ENCODE assay signal across 8 cellular contexts in the genomic region with DNA sequence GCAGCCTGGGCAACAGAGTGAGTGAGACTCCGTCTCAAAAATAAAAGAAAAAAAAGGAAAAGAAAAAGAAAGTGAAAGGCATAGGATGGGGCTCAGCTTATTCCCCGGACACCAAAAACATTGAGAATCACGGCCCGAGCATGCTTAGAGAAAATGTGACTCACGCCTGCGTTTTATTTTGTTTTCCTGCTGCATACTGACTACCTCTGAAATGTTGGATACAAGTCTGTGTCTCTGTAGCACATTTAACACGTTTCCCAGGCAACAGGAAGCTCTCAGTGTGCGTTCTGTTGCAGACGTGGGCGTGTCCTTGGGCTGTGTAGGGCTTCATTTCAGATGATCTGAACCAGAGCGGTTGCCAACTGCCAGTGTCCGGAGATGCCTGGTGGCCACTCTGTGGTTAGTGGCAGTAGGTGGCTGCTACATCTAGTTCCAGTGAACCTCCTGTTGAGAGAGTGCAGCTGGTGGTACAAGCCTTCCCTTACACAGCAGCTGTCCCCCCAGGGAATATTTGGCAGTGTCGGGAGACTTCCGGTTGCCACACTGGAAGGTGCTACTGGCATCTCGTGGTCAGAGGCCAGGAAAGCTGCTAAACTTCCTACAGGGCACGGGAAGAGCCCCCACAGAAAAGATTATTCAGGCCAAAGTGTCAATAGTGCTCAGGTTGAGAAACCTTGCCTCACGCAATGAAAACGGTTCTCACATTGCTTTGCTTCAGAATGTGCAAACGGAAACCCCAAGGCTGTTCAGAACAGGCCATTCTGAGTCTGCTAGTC. TPM values are rescaled to one million over a fixed set of nuclear protein-coding genes. Genes with fewer than 3 reads are reported as not detected.
DNase-seq lines count a peak whose midpoint lies in the region; ATAC-seq and TF ChIP-seq lines count a peak whose summit lies in the region.

No MANE protein-coding gene starts in this region.

- no peaks in the 10 kb centered on the region for H3K36me3 Mint-ChIP-seq in activated CD8-positive, alpha-beta memory T cell treated with anti-CD3 and anti-CD28 coated beads, Interleukin-2, amount 10 ng/mL, durations not matched to agents 7 days and 5 days
- peaks cover 11% of the 10 kb centered on the region for H3K36me3 Mint-ChIP-seq in effector memory CD8-positive, alpha-beta T cell (ENCODE audit: insufficient read depth)
- no peaks in the 10 kb centered on the region for H3K36me3 Mint-ChIP-seq in naive thymus-derived CD4-positive, alpha-beta T cell

- ATAC-seq in HG03066 (IDR thresholded peaks at IDR 0.05; ENCODE audit: low read depth, unreplicated experiment), result peak; percentile 82
- ATAC-seq in activated CD8-positive, alpha-beta memory T cell treated with anti-CD3 and anti-CD28 coated beads, Interleukin-2, amount 10 ng/mL, durations not matched to agents 7 days and 5 days, result peak; percentile 95
- peak; percentile 96 for ATAC-seq in effector memory CD8-positive, alpha-beta T cell (replicated peaks)
- peak; percentile 96 for ATAC-seq in naive thymus-derived CD4-positive, alpha-beta T cell
- peak; percentile 88 for ATAC-seq in stimulated activated naive CD8-positive, alpha-beta T cell treated with anti-CD3 and anti-CD28 coated beads, Interleukin-15, Interleukin-2, amounts not matched to agents 100 U/mL and 50 U/mL, for 24 hours

- no peaks in the 10 kb centered on the region for H3K9me3 Mint-ChIP-seq in activated CD8-positive, alpha-beta memory T cell treated with anti-CD3 and anti-CD28 coated beads, Interleukin-2, amount 10 ng/mL, durations not matched to agents 7 days and 5 days (ENCODE audit: low read depth)
- no peaks in the 10 kb centered on the region for H3K9me3 Mint-ChIP-seq in effector memory CD8-positive, alpha-beta T cell
- peaks cover 0 to 2% (median 0%) of the 10 kb centered on the region in 11 donors for H3K9me3 Mint-ChIP-seq in naive thymus-derived CD4-positive, alpha-beta T cell

- intact Hi-C loops in naive thymus-derived CD4-positive, alpha-beta T cell (cut with micrococcal nuclease), result loop anchor here in 1 of 2 donors (1.0 to 5.0 kb wide), 4 partner anchors 11 to 137 kb away; a partner anchor contains a TSS

- peak; percentile 72 for DNase-seq in GM10248 (ENCODE audit: extremely low spot score)
- DNase-seq in NCI-H748 (lab: John Stamatoyannopoulos, UW; ENCODE audit: unreplicated experiment), result peak; percentile 86
- peak; percentile 81 for DNase-seq in activated CD8-positive, alpha-beta memory T cell treated with anti-CD3 and anti-CD28 coated beads, Interleukin-2, amount 10 ng/mL, durations not matched to agents 7 days and 5 days
- peak; percentile 41 to 45 (median 43) for DNase-seq in effector memory CD8-positive, alpha-beta T cell
- peak in 8 of 9 donors; percentile 56 to 90 (median 80) for DNase-seq in naive thymus-derived CD4-positive, alpha-beta T cell
- peak; percentile 59 for DNase-seq in stimulated activated naive CD8-positive, alpha-beta T cell treated with anti-CD3 and anti-CD28 coated beads, Interleukin-15, Interleukin-2, amounts not matched to agents 100 U/mL and 50 U/mL, for 24 hours
- no peak for DNase-seq in NK-92 treated with Interleukin-12 subunit alpha and Interleukin-12 subunit beta, amount 100 ng/mL, for 24 hours (lab: John Stamatoyannopoulos, UW)

- H3K4me3 Mint-ChIP-seq in activated CD8-positive, alpha-beta memory T cell treated with anti-CD3 and anti-CD28 coated beads, Interleukin-2, amount 10 ng/mL, durations not matched to agents 7 days and 5 days, result peak overlapping the region; percentile 72
- H3K4me3 Mint-ChIP-seq in effector memory CD8-positive, alpha-beta T cell, result peak overlapping the region; percentile 78 to 80
- peak overlapping the region; percentile 76 to 89 (median 82) for H3K4me3 Mint-ChIP-seq in naive thymus-derived CD4-positive, alpha-beta T cell

- H3K4me1 Mint-ChIP-seq in activated CD8-positive, alpha-beta memory T cell treated with anti-CD3 and anti-CD28 coated beads, Interleukin-2, amount 10 ng/mL, durations not matched to agents 7 days and 5 days, result peaks cover 21% of the 10 kb centered on the region
- H3K4me1 Mint-ChIP-seq in effector memory CD8-positive, alpha-beta T cell (ENCODE audit: low read depth in 2 of 2), result peaks cover 11% of the 10 kb centered on the region in 2 donors
- H3K4me1 Mint-ChIP-seq in naive thymus-derived CD4-positive, alpha-beta T cell, result peaks cover 10 to 20% (median 15%) of the 10 kb centered on the region in 7 donors

- H3K4me1 ChIP-seq in naive thymus-derived CD4-positive, alpha-beta T cell (ENCODE audit: control insufficient read depth in 2 of 2, insufficient read depth in 2 of 2, low read length in 2 of 2), result peaks cover 6 to 7% of the 10 kb centered on the region in 2 donors

- no peaks in the 10 kb centered on the region for H3K9me3 ChIP-seq in naive thymus-derived CD4-positive, alpha-beta T cell (ENCODE audit: control insufficient read depth in 2 of 3, low read length in 3 of 3)

- H3K27ac Mint-ChIP-seq in activated CD8-positive, alpha-beta memory T cell treated with anti-CD3 and anti-CD28 coated beads, Interleukin-2, amount 10 ng/mL, durations not matched to agents 7 days and 5 days, result peak overlapping the region; percentile 40
- peak overlapping the region; percentile 69 to 94 for H3K27ac Mint-ChIP-seq in effector memory CD8-positive, alpha-beta T cell
- H3K27ac Mint-ChIP-seq in naive thymus-derived CD4-positive, alpha-beta T cell, result peak overlapping the region; percentile 87 to 98 (median 91)

- H3K4me3 ChIP-seq in naive thymus-derived CD4-positive, alpha-beta T cell (ENCODE audit: low read length), result peak overlapping the region; percentile 49

- peaks cover 5% of the 10 kb centered on the region for H3K27me3 Mint-ChIP-seq in activated CD8-positive, alpha-beta memory T cell treated with anti-CD3 and anti-CD28 coated beads, Interleukin-2, amount 10 ng/mL, durations not matched to agents 7 days and 5 days
- H3K27me3 Mint-ChIP-seq in effector memory CD8-positive, alpha-beta T cell, result peaks cover 6 to 9% of the 10 kb centered on the region in 2 donors
- H3K27me3 Mint-ChIP-seq in naive thymus-derived CD4-positive, alpha-beta T cell, result peaks cover 0 to 5% (median 4%) of the 10 kb centered on the region in 5 donors

- H3K36me3 ChIP-seq in naive thymus-derived CD4-positive, alpha-beta T cell (ENCODE audit: control insufficient read depth in 2 of 3, insufficient read depth in 3 of 3, low read length in 3 of 3), result no peaks in the 10 kb centered on the region

- POLR2A ChIA-PET in GM10248 (lab: Yijun Ruan, JAX), result no interaction called here
- POLR2A ChIA-PET in naive thymus-derived CD4-positive, alpha-beta T cell (lab: Charles Lee), result interaction anchor here (0.8 to 1.1 kb wide), 3 partner anchors 139 to 336 kb away, joined by 3 to 6 read pairs (median 3); no protein-coding TSS in a partner anchor

- no peaks in the 10 kb centered on the region for H3K27me3 ChIP-seq in naive thymus-derived CD4-positive, alpha-beta T cell (ENCODE audit: control insufficient read depth in 2 of 2, insufficient read depth in 2 of 2, low read length in 2 of 2)

- peak overlapping the region; percentile 60 for H3K27ac ChIP-seq in naive thymus-derived CD4-positive, alpha-beta T cell (ENCODE audit: low read depth, low read length)

- no peak for TF ChIP-seq CTCF in GM10248 (IDR thresholded peaks at IDR 0.05; ENCODE audit: control extremely low read depth, extremely low read depth, low read depth, missing control alignments)

- CTCF ChIA-PET in GM10248 (lab: Yijun Ruan, JAX), result interaction anchor here (0.7 to 2.6 kb wide), 10 partner anchors 10 to 220 kb away, joined by 3 to 10 read pairs (median 4); no protein-coding TSS in a partner anchor
- CTCF ChIA-PET in activated CD8-positive, alpha-beta memory T cell treated with anti-CD3 and anti-CD28 coated beads, Interleukin-2, amount 10 ng/mL, durations not matched to agents 7 days and 5 days (lab: Charles Lee), result interaction anchor here (1.1 to 1.8 kb wide), 4 partner anchors 16 to 147 kb away, joined by 3 to 7 read pairs (median 4); no protein-coding TSS in a partner anchor
- CTCF ChIA-PET in naive thymus-derived CD4-positive, alpha-beta T cell (lab: Charles Lee), result interaction anchor here (0.5 to 1.4 kb wide), 2 partner anchors 143 to 145 kb away, joined by 3 to 4 read pairs; no protein-coding TSS in a partner anchor

RNA-seq across cellular contexts. Expression of a gene that starts 3.0 kb away (rescaled TPM):
- total RNA-seq in activated CD8-positive, alpha-beta memory T cell treated with anti-CD3 and anti-CD28 coated beads, Interleukin-2, amount 10 ng/mL, durations not matched to agents 7 days and 5 days, result not detected
- not detected for total RNA-seq in naive thymus-derived CD4-positive, alpha-beta T cell
- 1 to 10 TPM in 1 of 2 donors, under 1 TPM in 1; 0.39 to 1.4 TPM for polyA plus RNA-seq in naive thymus-derived CD4-positive, alpha-beta T cell

RNA-seq across cellular contexts. Expression of a gene that starts 8.2 kb away (rescaled TPM):
- not detected for total RNA-seq in activated CD8-positive, alpha-beta memory T cell treated with anti-CD3 and anti-CD28 coated beads, Interleukin-2, amount 10 ng/mL, durations not matched to agents 7 days and 5 days
- total RNA-seq in naive thymus-derived CD4-positive, alpha-beta T cell, result under 1 TPM in 1 of 5 experiments, not detected in 4; 0.58 TPM
- not detected for polyA plus RNA-seq in naive thymus-derived CD4-positive, alpha-beta T cell

Comparison
In these comparisons a context has a peak if more than half of its experiments do, and no peak if none do; other contexts are left out.
1. H3K27ac Mint-ChIP-seq: peak in every context shown above with its lines; median percentile 91 in naive thymus-derived CD4-positive, alpha-beta T cell; 82 in effector memory CD8-positive, alpha-beta T cell; 40 in activated CD8-positive, alpha-beta memory T cell treated with anti-CD3 and anti-CD28 coated beads, Interleukin-2, amount 10 ng/mL, durations not matched to agents 7 days and 5 days.